In the genomic region with DNA sequence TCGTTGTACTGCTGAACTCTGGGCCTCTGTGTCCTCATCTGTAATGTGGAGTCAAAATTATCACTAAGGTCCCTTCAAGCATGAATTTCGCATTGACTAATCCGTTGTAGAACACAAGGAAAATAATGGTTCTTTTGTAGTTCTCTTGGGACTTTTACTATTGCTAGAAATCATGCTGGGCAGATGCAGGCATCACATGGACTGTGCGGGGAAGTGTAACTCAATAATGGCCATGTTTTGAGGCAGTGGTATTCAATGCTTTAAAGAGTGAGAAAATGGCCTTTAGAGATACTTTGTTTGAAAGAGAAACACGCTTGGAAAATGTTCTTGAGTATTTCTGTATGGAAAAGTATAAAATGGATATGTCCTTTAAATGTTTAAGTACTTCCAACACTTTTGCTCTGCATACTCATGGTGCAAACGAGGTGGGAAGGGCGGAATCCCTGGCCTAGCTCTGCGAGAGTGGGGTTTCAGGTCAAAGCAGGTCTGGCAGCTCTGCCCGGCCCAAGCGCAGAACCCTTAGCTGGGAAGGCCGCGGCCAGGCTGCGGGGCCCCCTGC, we compare ENCODE assay signal across 8 cellular contexts.
DNase-seq lines count a peak whose midpoint lies in the region; ATAC-seq and TF ChIP-seq lines count a peak whose summit lies in the region.

No MANE protein-coding gene starts in this region.

- intact Hi-C loops in heart left ventricle (cut with DNase I), result loop anchor here in 7 of 10 donors (2.0 to 10.0 kb wide), 6 partner anchors 85 to 135 kb away; a partner anchor contains a TSS
- intact Hi-C loops in Right ventricle myocardium superior (cut with DNase I), result no loop called here
- intact Hi-C loops in right lobe of liver (cut with DNase I), result no loop called here

- H3K27me3 ChIP-seq in heart left ventricle (no peaks in the 10 kb centered on the region), right lobe of liver (no peaks in the 10 kb centered on the region), thymus (ENCODE audit: control insufficient read depth, insufficient read depth) (no peaks in the 10 kb centered on the region)

- DNase-seq in heart left ventricle (no peak), Right ventricle myocardium superior (no peak), right lobe of liver (no peak), activated gamma-delta T cell treated with Interleukin-2 at 50 U/mL for 16 hours (no peak), NCI-H1930 (lab: John Stamatoyannopoulos, UW) (no peak), NCI-H2196 treated with DMSO at 0.1 percent for 48 hours (lab: John Stamatoyannopoulos, UW; ENCODE audit: unreplicated experiment) (no peak)

- peak overlapping the region; percentile 63 to 87 (median 71) for H3K4me3 ChIP-seq in heart left ventricle
- H3K4me3 ChIP-seq in right lobe of liver, result peak overlapping the region; percentile 57 to 76 (median 64)
- H3K4me3 ChIP-seq in thymus (ENCODE audit: low read length), result peak overlapping the region; percentile 50

- TF ChIP-seq POLR2A in heart left ventricle (IDR thresholded peaks at IDR 0.05), result no peak
- no peak for TF ChIP-seq POLR2A in right lobe of liver (IDR thresholded peaks at IDR 0.05)

- peak overlapping the region; percentile 83 to 97 (median 94) for H3K27ac ChIP-seq in heart left ventricle
- peak overlapping the region; percentile 96 for H3K27ac ChIP-seq in angular gyrus (ENCODE audit: low read depth, low read length)
- H3K27ac ChIP-seq in right lobe of liver, result peak overlapping the region; percentile 65 to 78 (median 77)
- no peak overlapping the region for H3K27ac ChIP-seq in thymus (ENCODE audit: low read depth)

- no peak for TF ChIP-seq CTCF in heart left ventricle (IDR thresholded peaks at IDR 0.05)
- no peak for TF ChIP-seq CTCF in right lobe of liver (IDR thresholded peaks at IDR 0.05)

- H3K36me3 ChIP-seq in heart left ventricle (no peaks in the 10 kb centered on the region), right lobe of liver (no peaks in the 10 kb centered on the region), thymus (ENCODE audit: control insufficient read depth, insufficient read depth) (no peaks in the 10 kb centered on the region)

- no peaks in the 10 kb centered on the region for H3K9me3 ChIP-seq in heart left ventricle
- no peaks in the 10 kb centered on the region for H3K9me3 ChIP-seq in right lobe of liver
- H3K9me3 ChIP-seq in thymus (ENCODE audit: control insufficient read depth), result no peaks in the 10 kb centered on the region

- WGBS in heart left ventricle, 4 donors, result 36 to 42% (median 39%) methylated on average over 10 to 13 of the region's 13 CpGs
- 31% methylated on average over 12 of the region's 13 CpGs for WGBS in right lobe of liver (ENCODE audit: insufficient coverage, low coverage, low lambda C conversion rate, missing lambda C conversion rate)
- 49% methylated on average over 13 of the region's 13 CpGs for WGBS in thymus

- H3K4me1 ChIP-seq in heart left ventricle (peaks cover 0 to 43% (median 12%) of the 10 kb centered on the region in 12 donors), right lobe of liver (peaks cover 0 to 6% (median 0%) of the 10 kb centered on the region in 4 donors), thymus (ENCODE audit: control insufficient read depth, insufficient read depth, low read length) (peaks cover 5% of the 10 kb centered on the region)

- no peak for ATAC-seq in heart left ventricle
- ATAC-seq in Right ventricle myocardium superior (ENCODE audit: poor library complexity), result no peak
- no peak for ATAC-seq in right lobe of liver

Comparison
In these comparisons a context has a peak if more than half of its experiments do, and no peak if none do; other contexts are left out.
1. intact Hi-C loops: an anchor here in heart left ventricle (2.0 to 10.0 kb wide); none called in Right ventricle myocardium superior and right lobe of liver.